11 cellular contexts compared by ENCODE assay signal in the genomic region with DNA sequence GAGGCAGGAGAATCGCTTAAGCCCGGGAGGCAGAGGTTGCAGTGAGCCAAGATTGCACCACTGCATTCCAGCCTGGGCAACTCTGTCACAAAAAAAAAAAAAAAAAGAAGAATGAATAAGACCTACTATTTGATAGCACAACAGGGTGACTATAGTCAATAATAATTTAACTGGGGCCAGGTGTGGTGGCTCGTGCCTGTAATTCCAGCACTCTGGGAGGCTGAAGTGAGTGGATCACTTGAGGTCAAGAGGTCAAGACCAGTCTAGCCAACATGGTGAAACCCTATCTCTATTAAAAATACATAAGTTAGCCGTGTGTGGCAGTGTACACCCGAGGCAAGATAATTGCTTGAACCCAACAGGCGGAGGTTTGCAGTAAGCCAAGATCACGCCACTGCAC. TPM values are rescaled to one million over a fixed set of nuclear protein-coding genes. Genes with fewer than 3 reads are reported as not detected.
"Had no signal": no experiment of that assay in that cellular context is flagged by ENCODE, and none has a peak within 500 bp of the region (broad histone marks: within the 10 kb centered on the region; RNA-seq: fewer than 3 reads in every experiment).

No MANE protein-coding gene starts in this region.

RNA-seq across cellular contexts. Expression of a gene that starts 2.0 kb away (rescaled TPM):
- total RNA-seq: naive thymus-derived CD8-positive, alpha-beta T cell; natural killer cell treated with Interleukin-12 subunit alpha and Interleukin-12 subunit beta and Interleukin-15 and Interleukin-18, amount 100 ng/mL, for 72 hours; neural crest cell; osteocyte; progenitor cell of endocrine pancreas; pulmonary artery endothelial cell had no signal
- polyA plus RNA-seq: naive thymus-derived CD8-positive, alpha-beta T cell; smooth muscle cell had no signal

RNA-seq across cellular contexts. Expression of a gene that starts 44.4 kb away (rescaled TPM):
- total RNA-seq: natural killer cell treated with Interleukin-12 subunit alpha and Interleukin-12 subunit beta and Interleukin-15 and Interleukin-18, amount 100 ng/mL, for 72 hours; osteocyte; pulmonary artery endothelial cell; right atrium auricular region; smooth muscle cell; transverse colon; ureter; vagina had no signal
- polyA plus RNA-seq: smooth muscle cell had no signal

RNA-seq across cellular contexts. Expression of a gene that starts 54.5 kb away (rescaled TPM):
- total RNA-seq: smooth muscle cell had no signal
- polyA plus RNA-seq: smooth muscle cell had no signal
